Comparison of ENCODE assay signal across 8 cellular contexts in the genomic region with DNA sequence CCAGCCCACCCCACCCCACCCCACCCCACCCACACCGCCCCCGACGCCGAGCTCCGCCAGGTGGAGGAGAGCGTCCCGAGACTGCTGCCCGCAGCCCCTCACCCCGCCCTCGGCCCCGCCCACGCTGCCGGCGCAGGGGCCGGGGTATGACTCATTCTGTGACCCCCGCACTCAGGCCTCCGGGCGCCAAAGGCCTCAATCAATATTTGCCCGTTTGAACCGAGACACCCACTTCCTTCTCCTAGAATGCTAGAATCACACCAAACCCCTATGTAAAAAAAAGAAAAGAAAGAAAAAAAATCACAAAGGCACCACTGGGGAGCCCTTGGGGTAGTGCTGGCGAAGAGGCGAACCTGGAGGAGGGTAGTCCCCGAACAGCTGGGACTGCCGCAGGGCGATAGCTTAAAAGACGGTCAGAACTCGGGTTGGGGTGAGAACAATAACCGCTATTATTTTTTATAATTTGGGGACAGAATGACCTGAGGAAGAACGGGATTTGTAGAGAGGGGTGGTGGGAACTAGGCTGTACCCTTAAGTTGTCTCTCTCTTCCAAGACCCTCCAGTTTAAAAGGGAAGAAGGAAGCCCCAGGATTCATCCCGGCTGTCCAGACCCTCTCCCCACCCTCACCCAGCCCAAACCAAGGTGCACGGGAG. TPM values are rescaled to one million over a fixed set of nuclear protein-coding genes. Genes with fewer than 3 reads are reported as not detected.
DNase-seq lines count a peak whose midpoint lies in the region; ATAC-seq and TF ChIP-seq lines count a peak whose summit lies in the region.

No MANE protein-coding gene starts in this region.

- no peak overlapping the region for H2BK15ac ChIP-seq in mesendoderm (replicated peaks; ENCODE audit: low read depth)

- intact Hi-C loops in dendritic cell treated with granulocyte-macrophage colony-stimulating factor and Interleukin-4, amounts not matched to agents 40 ng/mL and 50 ng/mL, for 4 days (cut with micrococcal nuclease) = no loop called here
- intact Hi-C loops in tibial artery (cut with DNase I; ENCODE audit: low total_unique reads) = no loop called here

- peak overlapping the region; percentile 53 for H3K4me2 ChIP-seq in mesendoderm (ENCODE audit: low read length)

- H3K4me1 ChIP-seq in mesendoderm (ENCODE audit: control insufficient read depth, low read depth, low read length) (peaks cover 15% of the 10 kb centered on the region), tibial artery (peaks cover 0 to 17% (median 5%) of the 10 kb centered on the region in 4 donors)

- H3K4ac ChIP-seq in mesendoderm (ENCODE audit: low read depth, low read length) = peak overlapping the region; percentile 60

- no peak overlapping the region for H3K27ac Mint-ChIP-seq in T-helper 17 cell
- peak overlapping the region; percentile 66 for H3K27ac Mint-ChIP-seq in dendritic cell treated with granulocyte-macrophage colony-stimulating factor and Interleukin-4, amounts not matched to agents 40 ng/mL and 50 ng/mL, for 4 days

- no CpG with 5 or more reads among the region's 31 CpGs for WGBS in mesendoderm (ENCODE audit: extremely low coverage, insufficient coverage, low lambda C conversion rate)

- H3K36me3 ChIP-seq in mesendoderm (ENCODE audit: control insufficient read depth, insufficient read depth, low read length) (peaks cover 22% of the 10 kb centered on the region), tibial artery (peaks cover 0 to 13% (median 0%) of the 10 kb centered on the region in 3 donors)

- no peak overlapping the region for H4K8ac ChIP-seq in mesendoderm (ENCODE audit: low read depth, low read length)

- H2AK5ac ChIP-seq in mesendoderm (ENCODE audit: low read length) = no peak overlapping the region

- no peak for TF ChIP-seq CTCF in tibial artery (IDR thresholded peaks at IDR 0.05)

- peak overlapping the region; percentile 98 for H3K23ac ChIP-seq in mesendoderm (ENCODE audit: low read length)

- H3K27ac ChIP-seq in mesendoderm (ENCODE audit: low read depth, low read length) (peak overlapping the region; percentile 82), tibial artery (peak overlapping the region; percentile 49 to 63)

- H3K9me3 ChIP-seq in T-helper 17 cell (ENCODE audit: control insufficient read depth, low read length, poor library complexity, severe bottlenecking) (no peaks in the 10 kb centered on the region), tibial artery (no peaks in the 10 kb centered on the region)

- H3K4me3 ChIP-seq in mesendoderm (ENCODE audit: low read length) (peak overlapping the region; percentile 89), tibial artery (peak overlapping the region; percentile 45 to 49)

- peaks cover 32% of the 10 kb centered on the region for H3K27me3 Mint-ChIP-seq in T-helper 17 cell
- H3K27me3 Mint-ChIP-seq in dendritic cell treated with granulocyte-macrophage colony-stimulating factor and Interleukin-4, amounts not matched to agents 40 ng/mL and 50 ng/mL, for 4 days = peaks cover 4% of the 10 kb centered on the region

- H3K9me3 Mint-ChIP-seq in dendritic cell treated with granulocyte-macrophage colony-stimulating factor and Interleukin-4, amounts not matched to agents 40 ng/mL and 50 ng/mL, for 4 days = no peaks in the 10 kb centered on the region

- peak overlapping the region; percentile 92 for H3K56ac ChIP-seq in mesendoderm (ENCODE audit: low read length)

- peaks cover 12% of the 10 kb centered on the region for H3K4me1 Mint-ChIP-seq in T-helper 17 cell
- H3K4me1 Mint-ChIP-seq in dendritic cell treated with granulocyte-macrophage colony-stimulating factor and Interleukin-4, amounts not matched to agents 40 ng/mL and 50 ng/mL, for 4 days (ENCODE audit: low read depth) = peaks cover 25% of the 10 kb centered on the region

- H3K9ac ChIP-seq in mesendoderm (ENCODE audit: low read length) = peak overlapping the region; percentile 91

- peaks cover 40% of the 10 kb centered on the region for H3K79me2 ChIP-seq in mesendoderm (ENCODE audit: control insufficient read depth, insufficient read depth, low read length)

- peak overlapping the region; percentile 66 for H3K18ac ChIP-seq in mesendoderm (ENCODE audit: low read length)

- H3K36me3 Mint-ChIP-seq in T-helper 17 cell (ENCODE audit: low read depth) = peaks cover 2% of the 10 kb centered on the region
- no peaks in the 10 kb centered on the region for H3K36me3 Mint-ChIP-seq in dendritic cell treated with granulocyte-macrophage colony-stimulating factor and Interleukin-4, amounts not matched to agents 40 ng/mL and 50 ng/mL, for 4 days (ENCODE audit: low read depth)

- H3K79me1 ChIP-seq in mesendoderm (ENCODE audit: low read length) = peaks cover 18% of the 10 kb centered on the region

- peak overlapping the region; percentile 87 for H3K4me3 Mint-ChIP-seq in T-helper 17 cell
- peak overlapping the region; percentile 68 for H3K4me3 Mint-ChIP-seq in dendritic cell treated with granulocyte-macrophage colony-stimulating factor and Interleukin-4, amounts not matched to agents 40 ng/mL and 50 ng/mL, for 4 days

- H2BK120ac ChIP-seq in mesendoderm (ENCODE audit: low read depth, low read length) = no peak overlapping the region

- no peak overlapping the region for H4K5ac ChIP-seq in mesendoderm (ENCODE audit: low read length)

- H3K27me3 ChIP-seq in mesendoderm (ENCODE audit: insufficient read depth, low read length, poor library complexity) = no peaks in the 10 kb centered on the region
- no peaks in the 10 kb centered on the region for H3K27me3 ChIP-seq in tibial artery

- peak overlapping the region; percentile 81 for H2BK5ac ChIP-seq in mesendoderm (ENCODE audit: low read length)

- ATAC-seq in T-helper 17 cell = peak; percentile 54

- DNase-seq in DMS153 (lab: John Stamatoyannopoulos, UW) (peak; percentile 49), DMS153 treated with DMSO at 0.1 percent for 48 hours (lab: John Stamatoyannopoulos, UW; ENCODE audit: unreplicated experiment) (no peak), HK-2 (ENCODE audit: unreplicated experiment) (peak; percentile 77), T-helper 17 cell (peak in 1 of 3 donors; percentile 25), mesendoderm (peak; percentile 74), tibial artery (no peak), D341Med (ENCODE audit: low spot score) (no peak)

RNA-seq across cellular contexts. Expression of gene KRT8, which starts 0.9 kb away (rescaled TPM):
- total RNA-seq in T-helper 17 cell = 1 to 10 TPM in 1 of 2 donors, under 1 TPM in 1; 0.67 to 3.2 TPM
- 450 TPM for polyA plus RNA-seq in mesendoderm (2013, experiment 1 of 2)
- 461 TPM for polyA plus RNA-seq in mesendoderm (2013, experiment 2 of 2)

RNA-seq across cellular contexts. Expression of gene KRT18, which starts 44.9 kb away (rescaled TPM):
- 1 to 10 TPM; 1.8 to 3.2 TPM for total RNA-seq in T-helper 17 cell
- 373 TPM for polyA plus RNA-seq in mesendoderm (2013, experiment 1 of 2)
- polyA plus RNA-seq in mesendoderm (2013, experiment 2 of 2) = 379 TPM

RNA-seq across cellular contexts. Expression of gene KRT78, which starts 55.2 kb away (rescaled TPM):
- total RNA-seq in T-helper 17 cell = not detected
- not detected for polyA plus RNA-seq in mesendoderm (2013, experiment 1 of 2)
- not detected for polyA plus RNA-seq in mesendoderm (2013, experiment 2 of 2)

Comparison
In these comparisons a context has a peak if more than half of its experiments do, and no peak if none do; other contexts are left out.
1. DNase-seq: peak in DMS153 (single experiment), HK-2 (single experiment) and mesendoderm (single experiment); none in DMS153 treated with DMSO at 0.1 percent for 48 hours (single experiment), tibial artery (0 of 2) and D341Med (single experiment).